In genomic region chr14:68719634-68720384, GRCh38 we compare ENCODE assay signal across 12 cellular contexts.
DNase-seq lines count a peak whose midpoint lies in the region; ATAC-seq and TF ChIP-seq lines count a peak whose summit lies in the region.
"Had no signal": no experiment of that assay in that cellular context is flagged by ENCODE, and none has a peak within 500 bp of the region (broad histone marks: within the 10 kb centered on the region; RNA-seq: fewer than 3 reads in every experiment).

No MANE protein-coding gene starts in this region.

- H3K4me3 Mint-ChIP-seq in activated naive CD4-positive, alpha-beta T cell treated with anti-CD3 and anti-CD28 coated beads, Interleukin-2, amount 50 U/mL, for 24 hours: no peak overlapping the region
- H3K4me3 Mint-ChIP-seq in activated naive CD4-positive, alpha-beta T cell treated with anti-CD3 and anti-CD28 coated beads, Interleukin-2, amount 10 ng/mL, durations not matched to agents 7 days and 5 days: no peak overlapping the region
- H3K4me3 Mint-ChIP-seq in stimulated activated naive CD8-positive, alpha-beta T cell treated with anti-CD3 and anti-CD28 coated beads, Interleukin-15, Interleukin-2, amounts not matched to agents 100 ng/mL and 50 ng/mL, for 24 hours: peak overlapping the region; percentile 7

- H3K4me1 Mint-ChIP-seq in activated naive CD4-positive, alpha-beta T cell treated with anti-CD3 and anti-CD28 coated beads, Interleukin-2, amount 50 U/mL, for 24 hours: peaks cover 34% of the 10 kb centered on the region
- H3K4me1 Mint-ChIP-seq in activated naive CD4-positive, alpha-beta T cell treated with anti-CD3 and anti-CD28 coated beads, Interleukin-2, amount 10 ng/mL, durations not matched to agents 7 days and 5 days: peaks cover 26% of the 10 kb centered on the region
- peaks cover 53% of the 10 kb centered on the region for H3K4me1 Mint-ChIP-seq in stimulated activated naive CD8-positive, alpha-beta T cell treated with anti-CD3 and anti-CD28 coated beads, Interleukin-15, Interleukin-2, amounts not matched to agents 100 ng/mL and 50 ng/mL, for 24 hours (ENCODE audit: low read depth)

- no peaks in the 10 kb centered on the region for H3K36me3 Mint-ChIP-seq in activated naive CD4-positive, alpha-beta T cell treated with anti-CD3 and anti-CD28 coated beads, Interleukin-2, amount 50 U/mL, for 24 hours
- H3K36me3 Mint-ChIP-seq in activated naive CD4-positive, alpha-beta T cell treated with anti-CD3 and anti-CD28 coated beads, Interleukin-2, amount 10 ng/mL, durations not matched to agents 7 days and 5 days: peaks cover 4% of the 10 kb centered on the region
- H3K36me3 Mint-ChIP-seq in stimulated activated naive CD8-positive, alpha-beta T cell treated with anti-CD3 and anti-CD28 coated beads, Interleukin-15, Interleukin-2, amounts not matched to agents 100 ng/mL and 50 ng/mL, for 24 hours (ENCODE audit: low read depth): peaks cover 9% of the 10 kb centered on the region

- H3K4me3 ChIP-seq in esophagus muscularis mucosa: no peak overlapping the region
- H3K4me3 ChIP-seq in H7 (ENCODE audit: insufficient read depth, low read depth, low read length): no peak overlapping the region
- H3K4me3 ChIP-seq: prostate gland, thyroid gland had no signal

- ATAC-seq in HG03442 (IDR thresholded peaks at IDR 0.05; ENCODE audit: unreplicated experiment): no peak

- no peaks in the 10 kb centered on the region for H3K9me3 Mint-ChIP-seq in activated naive CD4-positive, alpha-beta T cell treated with anti-CD3 and anti-CD28 coated beads, Interleukin-2, amount 50 U/mL, for 24 hours
- peaks cover 9% of the 10 kb centered on the region for H3K9me3 Mint-ChIP-seq in activated naive CD4-positive, alpha-beta T cell treated with anti-CD3 and anti-CD28 coated beads, Interleukin-2, amount 10 ng/mL, durations not matched to agents 7 days and 5 days
- peaks cover 12% of the 10 kb centered on the region for H3K9me3 Mint-ChIP-seq in stimulated activated naive CD8-positive, alpha-beta T cell treated with anti-CD3 and anti-CD28 coated beads, Interleukin-15, Interleukin-2, amounts not matched to agents 100 ng/mL and 50 ng/mL, for 24 hours

- DNase-seq in activated naive CD4-positive, alpha-beta T cell treated with anti-CD3 and anti-CD28 coated beads, Interleukin-2, amount 10 ng/mL, durations not matched to agents 7 days and 5 days: no peak
- DNase-seq in OCI-M1 (lab: John Stamatoyannopoulos, UW): peak; percentile 87
- DNase-seq in amniotic epithelial cell (ENCODE audit: low read depth): peak; percentile 28
- DNase-seq in esophagus muscularis mucosa (ENCODE audit: extremely low spot score): no peak
- no peak for DNase-seq in H7
- DNase-seq: hypothalamus, NCI-H1105, thyroid gland had no signal

- H3K36me3 ChIP-seq in esophagus muscularis mucosa (no peaks in the 10 kb centered on the region), H7 (replicated peaks; ENCODE audit: control insufficient read depth, insufficient read depth, low read length) (no peaks in the 10 kb centered on the region)
- H3K36me3 ChIP-seq: prostate gland, thyroid gland had no signal

- H3K27ac ChIP-seq in esophagus muscularis mucosa (replicated peaks in 1 of 4): no peak overlapping the region
- H3K27ac ChIP-seq: prostate gland, thyroid gland had no signal

- no peak for TF ChIP-seq EP300 in esophagus muscularis mucosa (IDR thresholded peaks at IDR 0.05)

- peaks cover 1 to 12% (median 6%) of the 10 kb centered on the region in 4 donors for H3K4me1 ChIP-seq in esophagus muscularis mucosa
- H3K4me1 ChIP-seq: prostate gland, thyroid gland had no signal

- intact Hi-C loops in esophagus muscularis mucosa (cut with DNase I): no loop called here

- 85% methylated on average over 5 of the region's 5 CpGs for WGBS in esophagus muscularis mucosa

- no peaks in the 10 kb centered on the region for H3K27me3 Mint-ChIP-seq in activated naive CD4-positive, alpha-beta T cell treated with anti-CD3 and anti-CD28 coated beads, Interleukin-2, amount 50 U/mL, for 24 hours
- peaks cover 10% of the 10 kb centered on the region for H3K27me3 Mint-ChIP-seq in activated naive CD4-positive, alpha-beta T cell treated with anti-CD3 and anti-CD28 coated beads, Interleukin-2, amount 10 ng/mL, durations not matched to agents 7 days and 5 days
- no peaks in the 10 kb centered on the region for H3K27me3 Mint-ChIP-seq in stimulated activated naive CD8-positive, alpha-beta T cell treated with anti-CD3 and anti-CD28 coated beads, Interleukin-15, Interleukin-2, amounts not matched to agents 100 ng/mL and 50 ng/mL, for 24 hours

- peak overlapping the region; percentile 70 for H3K27ac Mint-ChIP-seq in activated naive CD4-positive, alpha-beta T cell treated with anti-CD3 and anti-CD28 coated beads, Interleukin-2, amount 50 U/mL, for 24 hours
- H3K27ac Mint-ChIP-seq in activated naive CD4-positive, alpha-beta T cell treated with anti-CD3 and anti-CD28 coated beads, Interleukin-2, amount 10 ng/mL, durations not matched to agents 7 days and 5 days: no peak overlapping the region
- no peak overlapping the region for H3K27ac Mint-ChIP-seq in stimulated activated naive CD8-positive, alpha-beta T cell treated with anti-CD3 and anti-CD28 coated beads, Interleukin-15, Interleukin-2, amounts not matched to agents 100 ng/mL and 50 ng/mL, for 24 hours

- no peaks in the 10 kb centered on the region for H3K9me3 ChIP-seq in esophagus muscularis mucosa
- H3K9me3 ChIP-seq: prostate gland, thyroid gland had no signal

- CTCF ChIA-PET in activated naive CD4-positive, alpha-beta T cell treated with anti-CD3 and anti-CD28 coated beads, Interleukin-2, amount 10 ng/mL, durations not matched to agents 7 days and 5 days (lab: Charles Lee): interaction anchor here (1.0 to 6.7 kb wide), 5 partner anchors 61 to 97 kb away, joined by 3 to 43 read pairs (median 3); no protein-coding TSS in a partner anchor

- no peak for TF ChIP-seq POLR2A in esophagus muscularis mucosa (IDR thresholded peaks at IDR 0.05; ENCODE audit: low read depth)

- H3K27me3 ChIP-seq in esophagus muscularis mucosa (no peaks in the 10 kb centered on the region), H7 (ENCODE audit: control insufficient read depth, insufficient read depth, low read length) (no peaks in the 10 kb centered on the region)
- H3K27me3 ChIP-seq: thyroid gland had no signal

- TF ChIP-seq CTCF in esophagus muscularis mucosa (IDR thresholded peaks at IDR 0.05): no peak

Comparison
In these comparisons a context has a peak if more than half of its experiments do, and no peak if none do; other contexts are left out.
1. DNase-seq: peak in OCI-M1 (single experiment) and amniotic epithelial cell (single experiment); none in activated naive CD4-positive, alpha-beta T cell treated with anti-CD3 and anti-CD28 coated beads, Interleukin-2, amount 10 ng/mL, durations not matched to agents 7 days and 5 days (single experiment), esophagus muscularis mucosa (single experiment) and H7 (single experiment).